ENCODE assay signal across 10 cellular contexts in genomic region chr1:89041055-89041707, GRCh38. TPM values are rescaled to one million over a fixed set of nuclear protein-coding genes. Genes with fewer than 3 reads are reported as not detected.
DNase-seq lines count a peak whose midpoint lies in the region; ATAC-seq, FAIRE-seq and TF ChIP-seq lines count a peak whose summit lies in the region.
"Had no signal": no experiment of that assay in that cellular context is flagged by ENCODE, and none has a peak within 500 bp of the region (broad histone marks: within the 10 kb centered on the region; RNA-seq: fewer than 3 reads in every experiment).

No MANE protein-coding gene starts in this region.

- H3K36me3 ChIP-seq in kidney (ENCODE audit: control insufficient read depth in 1 of 2, insufficient read depth in 2 of 2, low read length in 2 of 2) = no peaks in the 10 kb centered on the region

- H3K27ac ChIP-seq in kidney (ENCODE audit: low read depth in 2 of 2, low read length in 2 of 2) = no peak overlapping the region
- H3K27ac ChIP-seq: VCaP had no signal

- no peak overlapping the region for H3K9ac ChIP-seq in kidney (ENCODE audit: low read length in 2 of 2)

- intact Hi-C loops in kidney (cut with DNase I) = no loop called here

- no peaks in the 10 kb centered on the region for H3K9me3 ChIP-seq in kidney (ENCODE audit: control insufficient read depth in 1 of 2, low read length in 2 of 2)

- DNase-seq in HCEC 1CT = peak; percentile 91
- DNase-seq in LoVo (ENCODE audit: low spot score) = peak; percentile 26
- DNase-seq in glomerular visceral epithelial cell (ENCODE audit: extremely low spot score) = peak; percentile 23
- DNase-seq in NCI-H1930 (lab: John Stamatoyannopoulos, UW) = no peak
- no peak for DNase-seq in germinal center (ENCODE audit: low spot score)
- DNase-seq in kidney = no peak
- DNase-seq in NCI-H1092 (lab: John Stamatoyannopoulos, UW) = no peak
- DNase-seq: glutamatergic neuron had no signal

- FAIRE-seq in kidney (lab: Jason Lieb, UNC) = no peak

- no peak for TF ChIP-seq CTCF in kidney (IDR thresholded peaks at IDR 0.05; ENCODE audit: borderline replicate concordance, extremely low read depth, insufficient read depth)

- no peak overlapping the region for H3K4me3 ChIP-seq in kidney (ENCODE audit: low read length in 2 of 2)

- H3K4me1 ChIP-seq in kidney (ENCODE audit: control insufficient read depth in 1 of 2, insufficient read depth in 1 of 2, low read depth in 1 of 2, low read length in 2 of 2) = peaks cover 0 to 4% of the 10 kb centered on the region in 2 donors

- peak; percentile 98 for ATAC-seq in GM18868 (IDR thresholded peaks at IDR 0.05; ENCODE audit: unreplicated experiment)

RNA-seq across cellular contexts. Expression of gene GBP3, which starts 18.5 kb away (rescaled TPM):
- total RNA-seq in kidney = 57.7 TPM
- 31.5 TPM for polyA plus RNA-seq in kidney (ENCODE audit: insufficient read depth, low read depth, low replicate concordance)

RNA-seq across cellular contexts. Expression of gene GBP1, which starts 23.8 kb away (rescaled TPM):
- 17.9 TPM for total RNA-seq in kidney
- 8.4 TPM for polyA plus RNA-seq in kidney (ENCODE audit: insufficient read depth, low read depth, low replicate concordance)

RNA-seq across cellular contexts. Expression of gene KYAT3, which starts 48.8 kb away (rescaled TPM):
- 32.4 TPM for total RNA-seq in kidney
- polyA plus RNA-seq in kidney (ENCODE audit: insufficient read depth, low read depth, low replicate concordance) = 24.6 TPM

RNA-seq across cellular contexts. Expression of gene RBMXL1, which starts 48.8 kb away (rescaled TPM):
- 19.5 TPM for total RNA-seq in kidney
- polyA plus RNA-seq in kidney (ENCODE audit: insufficient read depth, low read depth, low replicate concordance) = 4.9 TPM

Comparison
In these comparisons a context has a peak if more than half of its experiments do, and no peak if none do; other contexts are left out.
1. DNase-seq: peak in HCEC 1CT (single experiment), LoVo (single experiment) and glomerular visceral epithelial cell (single experiment); none in NCI-H1930 (0 of 2), germinal center (single experiment), kidney (single experiment) and NCI-H1092 (single experiment).